8 cellular contexts compared by ENCODE assay signal in genomic region chr9:35603986-35604577, GRCh38.
DNase-seq lines count a peak whose midpoint lies in the region; ATAC-seq lines count a peak whose summit lies in the region.

No MANE protein-coding gene starts in this region.

- ATAC-seq in GM19025 (IDR thresholded peaks at IDR 0.05; ENCODE audit: low read depth, unreplicated experiment) = peak; percentile 79
- peak; percentile 79 for ATAC-seq in HG03342 (IDR thresholded peaks at IDR 0.05; ENCODE audit: unreplicated experiment)
- ATAC-seq in activated CD4-positive, CD25-positive, alpha-beta regulatory T cell treated with anti-CD3 and anti-CD28 coated beads, Interleukin-2, amount 50 U/mL, for 24 hours = peak; percentile 87 to 89

- DNase-seq in AG20443 (ENCODE audit: low spot score) (peak; percentile 99), NCI-H345 treated with DMSO at 0.1 percent for 48 hours (lab: John Stamatoyannopoulos, UW; ENCODE audit: unreplicated experiment) (peak; percentile 98), cerebellar nuclear complex (lab: John Stamatoyannopoulos, UW) (peak; percentile 84 to 94), islet precursor cell (peak; percentile 100)
- DNase-seq in stimulated activated CD4-positive, alpha-beta T cell treated with anti-CD3 and anti-CD28 coated beads, Interleukin-12 subunit alpha, Interleukin-12 subunit beta, amount 100 ng/mL, for 48 hours (ENCODE audit: low read depth in 2 of 3, low spot score in 1 of 3) = peak; percentile 97 to 100 (median 99)

Comparison
In these comparisons a context has a peak if more than half of its experiments do, and no peak if none do; other contexts are left out.
1. Peak in every context shown above with its lines: DNase-seq and ATAC-seq.